Comparison of ENCODE assay signal across 9 cellular contexts in genomic region chr1:145830810-145831209, GRCh38. TPM values are rescaled to one million over a fixed set of nuclear protein-coding genes. Genes with fewer than 3 reads are reported as not detected.
DNase-seq lines count a peak whose midpoint lies in the region; ATAC-seq, FAIRE-seq and TF ChIP-seq lines count a peak whose summit lies in the region.
"Not testable (repeated sequence)": the region's sequence is repeated elsewhere in the genome, so short reads cannot be mapped to it uniquely, and the experiment has no call there.
"Had no signal": no experiment of that assay in that cellular context is flagged by ENCODE, and none has a peak within 500 bp of the region (broad histone marks: within the 10 kb centered on the region; RNA-seq: fewer than 3 reads in every experiment).

No MANE protein-coding gene starts in this region.

- peaks cover 39% of the 10 kb centered on the region for H3K4me1 Mint-ChIP-seq in stimulated activated naive CD8-positive, alpha-beta T cell treated with anti-CD3 and anti-CD28 coated beads, Interleukin-15, amount 100 ng/mL, for 72 hours

- H3K9me3 ChIP-seq in HEK293 (ENCODE audit: control insufficient read depth, insufficient read depth, low read depth, low read length); K562 (replicated peaks; ENCODE audit: control insufficient read depth, insufficient read depth, low read depth, low read length): not testable (repeated sequence)

- POLR2A ChIA-PET in HEK293 (lab: Yijun Ruan, JAX) = not testable (repeated sequence)
- POLR2A ChIA-PET in K562 (lab: Yijun Ruan, JAX) = interaction anchor here (1.2 to 1.6 kb wide), 2 partner anchors 10 to 15 kb away, joined by 3 to 5 read pairs; partner anchors contain the start of gene NUDT17

- not testable (repeated sequence) for ATAC-seq in activated naive CD4-positive, alpha-beta T cell treated with anti-CD3 and anti-CD28 coated beads, Interleukin-2, amount 50 U/mL, for 72 hours; K562; stimulated activated naive CD8-positive, alpha-beta T cell treated with anti-CD3 and anti-CD28 coated beads, Interleukin-15, amount 100 ng/mL, for 72 hours

- peaks cover 28 to 48% of the 10 kb centered on the region in 2 donors for H3K36me3 Mint-ChIP-seq in activated naive CD4-positive, alpha-beta T cell treated with anti-CD3 and anti-CD28 coated beads, Interleukin-2, amount 50 U/mL, for 72 hours

- TF ChIP-seq CTCF in HEK293 (tag by site-specific recombination; IDR thresholded peaks at IDR 0.05); K562 (IDR thresholded peaks at IDR 0.05 in 2 of 3, conservative IDR thresholded peaks at IDR 0.05 in 1 of 3; ENCODE audit: insufficient read depth in 2 of 3, low read depth in 1 of 3, low read length in 3 of 3): not testable (repeated sequence)

- FAIRE-seq in K562 (lab: Jason Lieb, UNC) = not testable (repeated sequence)

- not testable (repeated sequence) for BruUV-seq in K562 (replicated peaks; lab: Mats Ljungman, UMichigan)

- not testable (repeated sequence) for H3K4me1 ChIP-seq in HEK293 (ENCODE audit: control insufficient read depth, insufficient read depth, low read length)
- H3K4me1 ChIP-seq in K562 (replicated peaks in 1 of 2; ENCODE audit: control insufficient read depth in 2 of 2, insufficient read depth in 2 of 2, low read length in 2 of 2) = peaks cover 0 to 14% of the 10 kb centered on the region in 2 experiments; a peak in 3 of 5 replicates

- TF ChIP-seq RAD21 in K562 (CRISPR knock-in tag; conservative IDR thresholded peaks at IDR 0.05 in 1 of 2, IDR thresholded peaks at IDR 0.05 in 1 of 2) = not testable (repeated sequence)

- peak overlapping the region; percentile 6 to 46 for H3K27ac Mint-ChIP-seq in activated naive CD4-positive, alpha-beta T cell treated with anti-CD3 and anti-CD28 coated beads, Interleukin-2, amount 50 U/mL, for 72 hours
- peak overlapping the region; percentile 28 to 41 for H3K27ac Mint-ChIP-seq in stimulated activated naive CD8-positive, alpha-beta T cell treated with anti-CD3 and anti-CD28 coated beads, Interleukin-15, amount 100 ng/mL, for 72 hours

- 100% methylated on average over 2 of the region's 2 CpGs for WGBS in K562 (ENCODE audit: insufficient coverage, low coverage, missing lambda C conversion rate)

- not testable (repeated sequence) for H3K79me2 ChIP-seq in K562 (ENCODE audit: control insufficient read depth, insufficient read depth, low read length)

- not testable (repeated sequence) for TF ChIP-seq EP300 in K562 (IDR thresholded peaks at IDR 0.05; ENCODE audit: low read length)

- CTCF ChIA-PET in HEK293 (lab: Yijun Ruan, JAX) = interaction anchor here (13.7 kb wide), 1 partner anchor 16 kb away, joined by 112 read pairs; the partner anchor contains the start of gene NUDT17
- CTCF ChIA-PET in K562 (lab: Yijun Ruan, JAX; ENCODE audit: low intra/inter-chr PET ratio) = not testable (repeated sequence)

- not testable (repeated sequence) for H3K9me1 ChIP-seq in K562 (ENCODE audit: control insufficient read depth, insufficient read depth, low read length)

- not testable (repeated sequence) for H3K27me3 Mint-ChIP-seq in stimulated activated naive CD8-positive, alpha-beta T cell treated with anti-CD3 and anti-CD28 coated beads, Interleukin-15, amount 100 ng/mL, for 72 hours

- not testable (repeated sequence) for H4K20me1 ChIP-seq in K562 (replicated peaks; ENCODE audit: control insufficient read depth, insufficient read depth, low read length)

- intact Hi-C loops in K562 (cut with micrococcal nuclease) = not testable (repeated sequence)

- not testable (repeated sequence) for H3K4me2 ChIP-seq in K562 (ENCODE audit: insufficient read depth, low read length)

- H3K4me3 ChIP-seq in HEK293 (ENCODE audit: low read depth, low read length); K562: not testable (repeated sequence)

- not testable (repeated sequence) for H3K27me3 ChIP-seq in K562 (ENCODE audit: control insufficient read depth in 2 of 2, insufficient read depth in 2 of 2, low read length in 2 of 2)

- not testable (repeated sequence) for H3K4me3 Mint-ChIP-seq in stimulated activated naive CD8-positive, alpha-beta T cell treated with anti-CD3 and anti-CD28 coated beads, Interleukin-15, amount 100 ng/mL, for 72 hours

- in situ Hi-C loops in K562 (cut with MboI) = not testable (repeated sequence)

- H3K9ac ChIP-seq in K562 (ENCODE audit: insufficient read depth in 1 of 2, low read depth in 2 of 2, low read length in 2 of 2) = not testable (repeated sequence)

- H3K9me3 Mint-ChIP-seq in activated naive CD4-positive, alpha-beta T cell treated with anti-CD3 and anti-CD28 coated beads, Interleukin-2, amount 50 U/mL, for 72 hours; stimulated activated naive CD8-positive, alpha-beta T cell treated with anti-CD3 and anti-CD28 coated beads, Interleukin-15, amount 100 ng/mL, for 72 hours: not testable (repeated sequence)

- H3K36me3 ChIP-seq in HEK293 (ENCODE audit: control insufficient read depth in 2 of 2, insufficient read depth in 1 of 2, low read length in 2 of 2) (peaks cover 75 to 95% of the 10 kb centered on the region in 2 experiments), K562 (ENCODE audit: control insufficient read depth, insufficient read depth, low read length) (peaks cover 95% of the 10 kb centered on the region)

- not testable (repeated sequence) for H3K27ac ChIP-seq in HEK293 (ENCODE audit: extremely low read depth, low read depth, low read length); K562 (ENCODE audit: extremely low read depth, low read depth, low read length)

- H2AFZ ChIP-seq in K562 (ENCODE audit: low read depth, low read length) = not testable (repeated sequence)

- DNase-seq in activated naive CD4-positive, alpha-beta T cell treated with anti-CD3 and anti-CD28 coated beads, Interleukin-2, amount 50 U/mL, for 72 hours (ENCODE audit: low spot score in 2 of 2); K562 (ENCODE audit: extremely low read depth in 1 of 4, low spot score in 3 of 4); stimulated activated naive CD8-positive, alpha-beta T cell treated with anti-CD3 and anti-CD28 coated beads, Interleukin-15, amount 100 ng/mL, for 72 hours: not testable (repeated sequence)

- not testable (repeated sequence) for TF ChIP-seq POLR2A in K562 (conservative IDR thresholded peaks at IDR 0.05)

RNA-seq across cellular contexts. Expression of gene POLR3C, which starts 6.8 kb away (rescaled TPM):
- 10 to 100 TPM; 15.1 to 26.2 TPM for total RNA-seq in activated naive CD4-positive, alpha-beta T cell treated with anti-CD3 and anti-CD28 coated beads, Interleukin-2, amount 50 U/mL, for 72 hours
- 37.8 and 57.1 TPM in 2 replicates for total RNA-seq in K562 (2011; cell fraction: chromatin; rRNA removed; ENCODE audit: low replicate concordance)
- total RNA-seq in K562 (2011; cell fraction: nucleolus; rRNA removed) = 31.2 and 31.5 TPM in 2 replicates
- total RNA-seq in K562 (2011; cell fraction: nucleoplasm; rRNA removed) = 25.9 and 26.0 TPM in 2 replicates
- total RNA-seq in K562 (2014; rRNA removed) (42.0 and 44.8 TPM in 2 replicates), K562 (2014; rRNA removed; fragmentation: Illumina TruSeq; extraction: Trizol) (50.7 and 53.9 TPM in 2 replicates), K562 (2015; rRNA removed; fragmentation: Illumina TruSeq; extraction: Trizol) (54.6 and 56.8 TPM in 2 replicates), K562 (2021) (45.2 and 46.0 TPM in 2 replicates)
- polyA plus RNA-seq in K562 (2011; rRNA removed) (31.5 and 42.9 TPM in 2 replicates), K562 (2014; fragmentation: Illumina TruSeq; extraction: Trizol) (58.1 and 64.1 TPM in 2 replicates), K562 (2014; fragmentation: Nextera tagmentation; extraction: Ambion mirVana) (10 to 100 TPM; 19.7 to 49.9 TPM), K562 (2014; rRNA removed) (36.9 and 43.5 TPM in 2 replicates)
- polyA plus RNA-seq in K562 (2011; cell fraction: cytosol; rRNA removed) = 37.4 and 40.8 TPM in 2 replicates
- 36.4 and 38.6 TPM in 2 replicates for polyA plus RNA-seq in K562 (2011; cell fraction: nucleus; rRNA removed)
- polyA plus RNA-seq in K562 (2012) = 40.1 and 47.0 TPM in 2 replicates
- 66.4 and 95.6 TPM in 2 replicates for polyA minus RNA-seq in K562 (2011; rRNA and poly(A)+ RNA removed)
- 19.7 and 30.7 TPM in 2 replicates for polyA minus RNA-seq in K562 (2011; cell fraction: cytosol; rRNA and poly(A)+ RNA removed)
- 18.6 and 33.4 TPM in 2 replicates for polyA minus RNA-seq in K562 (2011; cell fraction: nucleus; rRNA and poly(A)+ RNA removed)

RNA-seq across cellular contexts. Expression of gene RNF115, which starts 6.9 kb away (rescaled TPM):
- total RNA-seq in activated naive CD4-positive, alpha-beta T cell treated with anti-CD3 and anti-CD28 coated beads, Interleukin-2, amount 50 U/mL, for 72 hours = 10 to 100 TPM; 10.7 to 12.6 TPM
- total RNA-seq in K562 (2011; cell fraction: chromatin; rRNA removed; ENCODE audit: low replicate concordance) = 11.8 and 34.8 TPM in 2 replicates
- total RNA-seq in K562 (2011; cell fraction: nucleolus; rRNA removed) = 5.8 and 7.8 TPM in 2 replicates
- 12.8 and 21.9 TPM in 2 replicates for total RNA-seq in K562 (2011; cell fraction: nucleoplasm; rRNA removed)
- 8.4 and 8.8 TPM in 2 replicates for total RNA-seq in K562 (2014; rRNA removed)
- 12.5 and 13.6 TPM in 2 replicates for total RNA-seq in K562 (2014; rRNA removed; fragmentation: Illumina TruSeq; extraction: Trizol)
- total RNA-seq in K562 (2015; rRNA removed; fragmentation: Illumina TruSeq; extraction: Trizol) = 11.5 and 12.3 TPM in 2 replicates
- total RNA-seq in K562 (2021) = 9.5 and 10.2 TPM in 2 replicates
- polyA plus RNA-seq in K562 (2011; rRNA removed) = 12.1 and 14.3 TPM in 2 replicates
- polyA plus RNA-seq in K562 (2011; cell fraction: cytosol; rRNA removed) = 3.6 and 6.3 TPM in 2 replicates
- 7.5 and 9.1 TPM in 2 replicates for polyA plus RNA-seq in K562 (2011; cell fraction: nucleus; rRNA removed)
- 6.5 and 10.6 TPM in 2 replicates for polyA plus RNA-seq in K562 (2012)
- polyA plus RNA-seq in K562 (2014; fragmentation: Illumina TruSeq; extraction: Trizol) = 8.4 and 9.9 TPM in 2 replicates
- 1 to 10 TPM; 1.9 to 2.0 TPM for polyA plus RNA-seq in K562 (2014; fragmentation: Nextera tagmentation; extraction: Ambion mirVana)
- polyA plus RNA-seq in K562 (2014; rRNA removed) = 6.9 and 7.8 TPM in 2 replicates
- 13.8 and 15.8 TPM in 2 replicates for polyA minus RNA-seq in K562 (2011; rRNA and poly(A)+ RNA removed)
- 2.5 and 3.6 TPM in 2 replicates for polyA minus RNA-seq in K562 (2011; cell fraction: cytosol; rRNA and poly(A)+ RNA removed)
- 4.0 and 6.6 TPM in 2 replicates for polyA minus RNA-seq in K562 (2011; cell fraction: nucleus; rRNA and poly(A)+ RNA removed)

RNA-seq across cellular contexts. Expression of gene NUDT17, which starts 14.6 kb away (rescaled TPM):
- 1 to 10 TPM; 2.6 to 3.9 TPM for total RNA-seq in activated naive CD4-positive, alpha-beta T cell treated with anti-CD3 and anti-CD28 coated beads, Interleukin-2, amount 50 U/mL, for 72 hours
- 6.2 and 12.7 TPM in 2 replicates for total RNA-seq in K562 (2011; cell fraction: chromatin; rRNA removed; ENCODE audit: low replicate concordance)
- 9.2 and 11.2 TPM in 2 replicates for total RNA-seq in K562 (2011; cell fraction: nucleolus; rRNA removed)
- total RNA-seq in K562 (2011; cell fraction: nucleoplasm; rRNA removed) = 8.9 and 9.3 TPM in 2 replicates
- total RNA-seq in K562 (2014; rRNA removed) = 6.8 and 9.9 TPM in 2 replicates
- 4.5 and 5.5 TPM in 2 replicates for total RNA-seq in K562 (2014; rRNA removed; fragmentation: Illumina TruSeq; extraction: Trizol)
- 4.2 and 5.2 TPM in 2 replicates for total RNA-seq in K562 (2015; rRNA removed; fragmentation: Illumina TruSeq; extraction: Trizol)
- total RNA-seq in K562 (2021) = 6.1 and 7.2 TPM in 2 replicates
- 10.0 and 11.4 TPM in 2 replicates for polyA plus RNA-seq in K562 (2011; rRNA removed)
- 12.3 and 14.2 TPM in 2 replicates for polyA plus RNA-seq in K562 (2011; cell fraction: cytosol; rRNA removed)
- 23.3 and 33.1 TPM in 2 replicates for polyA plus RNA-seq in K562 (2011; cell fraction: nucleus; rRNA removed)
- polyA plus RNA-seq in K562 (2012) = 7.8 and 14.5 TPM in 2 replicates
- 7.6 and 8.3 TPM in 2 replicates for polyA plus RNA-seq in K562 (2014; fragmentation: Illumina TruSeq; extraction: Trizol)
- 1 to 10 TPM; 2.1 to 3.1 TPM for polyA plus RNA-seq in K562 (2014; fragmentation: Nextera tagmentation; extraction: Ambion mirVana)
- polyA plus RNA-seq in K562 (2014; rRNA removed) = 7.8 and 10.7 TPM in 2 replicates
- polyA minus RNA-seq in K562 (2011; rRNA and poly(A)+ RNA removed) = 2.7 and 3.4 TPM in 2 replicates
- polyA minus RNA-seq in K562 (2011; cell fraction: cytosol; rRNA and poly(A)+ RNA removed) = 2.9 and 5.9 TPM in 2 replicates
- polyA minus RNA-seq in K562 (2011; cell fraction: nucleus; rRNA and poly(A)+ RNA removed) = 2.7 and 3.3 TPM in 2 replicates

RNA-seq across cellular contexts. Expression of gene PIAS3, which starts 28.1 kb away (rescaled TPM):
- 10 to 100 TPM; 28.6 to 33.5 TPM for total RNA-seq in activated naive CD4-positive, alpha-beta T cell treated with anti-CD3 and anti-CD28 coated beads, Interleukin-2, amount 50 U/mL, for 72 hours
- total RNA-seq in K562 (2011; cell fraction: chromatin; rRNA removed; ENCODE audit: low replicate concordance) = 64.2 and 113 TPM in 2 replicates
- total RNA-seq in K562 (2011; cell fraction: nucleolus; rRNA removed) = 40.4 and 44.0 TPM in 2 replicates
- total RNA-seq in K562 (2011; cell fraction: nucleoplasm; rRNA removed) = 64.8 and 79.1 TPM in 2 replicates
- 7.9 and 10.4 TPM in 2 replicates for total RNA-seq in K562 (2014; rRNA removed)
- total RNA-seq in K562 (2014; rRNA removed; fragmentation: Illumina TruSeq; extraction: Trizol) = 6.0 and 6.9 TPM in 2 replicates
- total RNA-seq in K562 (2015; rRNA removed; fragmentation: Illumina TruSeq; extraction: Trizol) = 7.4 and 7.5 TPM in 2 replicates
- total RNA-seq in K562 (2021) = 15.7 and 17.7 TPM in 2 replicates
- polyA plus RNA-seq in K562 (2011; rRNA removed) = 8.5 and 16.5 TPM in 2 replicates
- polyA plus RNA-seq in K562 (2011; cell fraction: cytosol; rRNA removed) = 14.3 and 15.1 TPM in 2 replicates
- 72.5 and 78.3 TPM in 2 replicates for polyA plus RNA-seq in K562 (2011; cell fraction: nucleus; rRNA removed)
- 16.7 and 21.4 TPM in 2 replicates for polyA plus RNA-seq in K562 (2012)
- polyA plus RNA-seq in K562 (2014; fragmentation: Illumina TruSeq; extraction: Trizol) = 22.6 and 25.6 TPM in 2 replicates
- 1 to 10 TPM; 1.1 to 1.5 TPM for polyA plus RNA-seq in K562 (2014; fragmentation: Nextera tagmentation; extraction: Ambion mirVana)
- polyA plus RNA-seq in K562 (2014; rRNA removed) = 14.3 and 16.2 TPM in 2 replicates
- polyA minus RNA-seq in K562 (2011; rRNA and poly(A)+ RNA removed) = 6.3 and 7.1 TPM in 2 replicates
- 10.6 and 12.4 TPM in 2 replicates for polyA minus RNA-seq in K562 (2011; cell fraction: cytosol; rRNA and poly(A)+ RNA removed)
- 10.9 and 17.9 TPM in 2 replicates for polyA minus RNA-seq in K562 (2011; cell fraction: nucleus; rRNA and poly(A)+ RNA removed)

RNA-seq across cellular contexts. Expression of gene ANKRD35, which starts 54.9 kb away (rescaled TPM):
- under 1 TPM; 0.50 to 0.53 TPM for total RNA-seq in activated naive CD4-positive, alpha-beta T cell treated with anti-CD3 and anti-CD28 coated beads, Interleukin-2, amount 50 U/mL, for 72 hours
- not detected in 2 replicates for total RNA-seq in K562 (2011; cell fraction: chromatin; rRNA removed; ENCODE audit: low replicate concordance)
- total RNA-seq in K562 (2011; cell fraction: nucleolus; rRNA removed) = not detected in 2 replicates
- total RNA-seq in K562 (2011; cell fraction: nucleoplasm; rRNA removed) = not detected in 2 replicates
- 0.12 and 0.14 TPM in 2 replicates for total RNA-seq in K562 (2014; rRNA removed)
- 0.07 TPM in 1 of 2 replicates, not detected in the other for total RNA-seq in K562 (2014; rRNA removed; fragmentation: Illumina TruSeq; extraction: Trizol)
- 0.08 TPM in 1 of 2 replicates, not detected in the other for total RNA-seq in K562 (2015; rRNA removed; fragmentation: Illumina TruSeq; extraction: Trizol)
- 0.07 TPM in 1 of 2 replicates, not detected in the other for total RNA-seq in K562 (2021)
- polyA plus RNA-seq in K562 (2011; rRNA removed) = not detected in 2 replicates
- polyA plus RNA-seq in K562 (2011; cell fraction: cytosol; rRNA removed) = 0.04 TPM in 1 of 2 replicates, not detected in the other
- polyA plus RNA-seq in K562 (2011; cell fraction: nucleus; rRNA removed) = 0.04 TPM in 1 of 2 replicates, not detected in the other
- polyA plus RNA-seq in K562 (2012) = 0.07 and 0.08 TPM in 2 replicates
- 0.07 TPM in 1 of 2 replicates, not detected in the other for polyA plus RNA-seq in K562 (2014; fragmentation: Illumina TruSeq; extraction: Trizol)
- polyA plus RNA-seq in K562 (2014; fragmentation: Nextera tagmentation; extraction: Ambion mirVana) = not detected
- polyA plus RNA-seq in K562 (2014; rRNA removed) = 0.07 TPM in 1 of 2 replicates, not detected in the other
- polyA minus RNA-seq in K562 (2011; rRNA and poly(A)+ RNA removed) = not detected in 2 replicates
- polyA minus RNA-seq in K562 (2011; cell fraction: cytosol; rRNA and poly(A)+ RNA removed) = not detected in 2 replicates
- not detected in 2 replicates for polyA minus RNA-seq in K562 (2011; cell fraction: nucleus; rRNA and poly(A)+ RNA removed)
- total RNA-seq: A172; B cell; Calu3; CD8-positive, alpha-beta T cell had no signal
- polyA plus RNA-seq: A549 had no signal
